In the genomic region with DNA sequence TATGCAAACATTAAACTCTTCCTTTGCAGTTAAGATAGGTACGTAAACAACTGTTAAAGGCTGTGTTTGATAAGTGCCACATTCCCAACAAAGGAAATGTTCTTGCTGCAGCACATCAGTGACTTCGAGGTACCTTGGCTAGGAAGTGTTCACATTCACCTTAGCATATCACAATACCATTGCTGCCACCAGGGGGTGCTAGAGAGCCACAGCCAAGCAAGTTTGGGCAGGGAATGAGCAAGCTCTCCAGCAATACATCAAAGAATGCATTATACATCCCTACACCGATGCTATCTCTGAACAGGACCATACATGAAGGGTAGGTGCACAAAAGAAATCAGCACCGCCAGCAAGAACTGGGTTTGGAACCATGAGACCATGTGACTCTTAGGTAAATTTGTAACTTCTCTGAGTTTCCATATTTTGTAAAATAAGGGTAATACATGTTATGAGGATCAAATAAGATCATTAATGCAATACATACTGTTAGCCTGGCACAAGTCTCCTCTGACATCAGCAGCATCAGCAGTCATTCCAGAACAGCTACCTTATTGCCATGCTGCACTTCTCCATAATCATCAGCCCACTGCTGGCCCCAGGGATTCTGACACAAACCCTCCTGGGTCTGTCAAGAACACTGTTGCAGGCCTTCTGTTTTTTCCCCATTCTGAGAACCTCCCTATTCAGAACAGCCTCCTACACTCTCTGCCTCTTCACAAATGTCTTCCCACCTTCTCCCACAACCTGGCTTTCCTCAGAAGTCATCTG, we compare ENCODE assay signal across 8 cellular contexts. TPM values are rescaled to one million over a fixed set of nuclear protein-coding genes. Genes with fewer than 3 reads are reported as not detected.
DNase-seq lines count a peak whose midpoint lies in the region; ATAC-seq and TF ChIP-seq lines count a peak whose summit lies in the region.

No MANE protein-coding gene starts in this region.

- 20 to 32% methylated on average over 4 of the region's 4 CpGs for WGBS in lower leg skin, 2 donors

- no peak overlapping the region for H3K4me3 ChIP-seq in lower leg skin (ENCODE audit: low read depth, poor library complexity, severe bottlenecking)

- TF ChIP-seq CTCF in lower leg skin (IDR thresholded peaks at IDR 0.05) = peak in 1 of 3 donors; percentile 84

- no peak for TF ChIP-seq POLR2A in lower leg skin (IDR thresholded peaks at IDR 0.05)

- H3K4me1 Mint-ChIP-seq in activated CD4-positive, alpha-beta T cell treated with anti-CD3 and anti-CD28 coated beads, Interleukin-2, amount 10 ng/mL, durations not matched to agents 24 days and 14 days = peaks cover 9% of the 10 kb centered on the region

- peak overlapping the region; percentile 21 for H3K27ac Mint-ChIP-seq in activated CD4-positive, alpha-beta T cell treated with anti-CD3 and anti-CD28 coated beads, Interleukin-2, amount 10 ng/mL, durations not matched to agents 24 days and 14 days

- ATAC-seq in GM18858 (IDR thresholded peaks at IDR 0.05; ENCODE audit: unreplicated experiment) (peak; percentile 50), HG03159 (IDR thresholded peaks at IDR 0.05; ENCODE audit: unreplicated experiment) (peak; percentile 67)

- intact Hi-C loops in activated CD4-positive, alpha-beta T cell treated with anti-CD3 and anti-CD28 coated beads, Interleukin-2, amount 10 ng/mL, durations not matched to agents 24 days and 14 days (cut with micrococcal nuclease) = loop anchor here (1.0 to 2.0 kb wide), 5 partner anchors 11 to 261 kb away; no protein-coding TSS in a partner anchor
- intact Hi-C loops in lower leg skin (cut with DNase I; ENCODE audit: low total_unique reads) = loop anchor here (5.0 to 10.0 kb wide), 3 partner anchors 84 to 278 kb away; no protein-coding TSS in a partner anchor

- DNase-seq in ACHN = peak; percentile 65
- DNase-seq in NCI-H524 (lab: John Stamatoyannopoulos, UW) = peak; percentile 40 to 88
- peak; percentile 94 for DNase-seq in activated CD4-positive, alpha-beta T cell treated with anti-CD3 and anti-CD28 coated beads, Interleukin-2, amount 10 ng/mL, durations not matched to agents 24 days and 14 days
- peak; percentile 71 for DNase-seq in dedifferentiated amniotic fluid mesenchymal stem cell (ENCODE audit: extremely low spot score)
- peak; percentile 84 to 97 for DNase-seq in lower leg skin (ENCODE audit: low spot score in 2 of 2)
- DNase-seq in stimulated activated CD8-positive, alpha-beta memory T cell treated with anti-CD3 and anti-CD28 coated beads, Interleukin-12 subunit alpha, Interleukin-12 subunit beta, amount 100 ng/mL, for 24 hours (ENCODE audit: extremely low read depth) = peak; percentile 56

- in situ Hi-C loops in ACHN (cut with HindIII; ENCODE audit: low pct_ligation_motif_present, low pct_unique_long_range_greater_than_20kb, low sequenced_read_pairs) = no loop called here

- H3K36me3 Mint-ChIP-seq in activated CD4-positive, alpha-beta T cell treated with anti-CD3 and anti-CD28 coated beads, Interleukin-2, amount 10 ng/mL, durations not matched to agents 24 days and 14 days (ENCODE audit: low read depth) = peaks cover 5% of the 10 kb centered on the region

- H3K4me3 Mint-ChIP-seq in activated CD4-positive, alpha-beta T cell treated with anti-CD3 and anti-CD28 coated beads, Interleukin-2, amount 10 ng/mL, durations not matched to agents 24 days and 14 days = no peak overlapping the region

- H3K27me3 Mint-ChIP-seq in activated CD4-positive, alpha-beta T cell treated with anti-CD3 and anti-CD28 coated beads, Interleukin-2, amount 10 ng/mL, durations not matched to agents 24 days and 14 days = no peaks in the 10 kb centered on the region

- H3K9me3 Mint-ChIP-seq in activated CD4-positive, alpha-beta T cell treated with anti-CD3 and anti-CD28 coated beads, Interleukin-2, amount 10 ng/mL, durations not matched to agents 24 days and 14 days = no peaks in the 10 kb centered on the region

RNA-seq across cellular contexts. Expression of a gene that starts 37.6 kb away (rescaled TPM):
- total RNA-seq in activated CD4-positive, alpha-beta T cell treated with anti-CD3 and anti-CD28 coated beads, Interleukin-2, amount 10 ng/mL, durations not matched to agents 24 days and 14 days = 17.2 and 19.9 TPM in 2 replicates
- 10 to 100 TPM; 44.8 to 66.7 (median 56.6) TPM for total RNA-seq in lower leg skin
